In genomic region chr17:8061851-8062250, GRCh38 we compare ENCODE assay signal across 12 cellular contexts. TPM values are rescaled to one million over a fixed set of nuclear protein-coding genes. Genes with fewer than 3 reads are reported as not detected.
"Had no signal": no experiment of that assay in that cellular context is flagged by ENCODE, and none has a peak within 500 bp of the region (broad histone marks: within the 10 kb centered on the region; RNA-seq: fewer than 3 reads in every experiment).

No MANE protein-coding gene starts in this region.

RNA-seq across cellular contexts. Expression of gene ALOX15B, which starts 23.0 kb away (rescaled TPM):
- total RNA-seq: cerebellum, glomerular endothelial cell, pulmonary artery endothelial cell had no signal
- polyA plus RNA-seq: naive thymus-derived CD4-positive, alpha-beta T cell had no signal

RNA-seq across cellular contexts. Expression of gene ALOX12B, which starts 25.7 kb away (rescaled TPM):
- total RNA-seq: cerebellum, gastrocnemius medialis, glomerular endothelial cell, left lobe of liver, liver, pulmonary artery endothelial cell, thoracic aorta, tibial nerve had no signal
- polyA plus RNA-seq: liver, ovary had no signal

RNA-seq across cellular contexts. Expression of gene ALOXE3, which starts 56.5 kb away (rescaled TPM):
- total RNA-seq: gastrocnemius medialis, glomerular endothelial cell, left lobe of liver, liver, mucosa of gallbladder, ovary, pulmonary artery endothelial cell, thoracic aorta, tibial nerve had no signal
- polyA plus RNA-seq: liver had no signal

RNA-seq across cellular contexts. Expression of gene GUCY2D, which starts 59.4 kb away (rescaled TPM):
- total RNA-seq: cerebellum, gastrocnemius medialis, glomerular endothelial cell, pulmonary artery endothelial cell, thoracic aorta, vagina had no signal
